ENCODE assay signal across 31 cellular contexts in the genomic region with DNA sequence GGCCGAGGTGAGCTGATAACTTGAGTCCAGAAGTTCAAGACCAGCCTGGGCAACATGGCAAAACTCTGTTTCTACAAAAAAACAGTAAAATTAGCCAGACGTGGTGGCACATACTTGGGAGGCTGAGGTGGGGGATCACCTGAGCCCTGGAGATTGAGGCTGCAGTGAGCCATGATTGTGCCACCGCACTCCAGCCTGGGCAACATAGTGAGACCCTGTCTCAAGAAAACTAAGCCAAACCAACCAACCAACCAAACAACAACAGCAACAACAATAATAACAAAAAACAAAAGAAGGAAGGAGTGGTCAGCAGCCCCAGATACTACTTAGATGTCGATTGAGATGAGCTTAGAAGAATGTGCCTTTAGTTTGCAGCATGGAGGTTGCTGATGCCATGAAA.
"Had no signal": no experiment of that assay in that cellular context is flagged by ENCODE, and none has a peak within 500 bp of the region (broad histone marks: within the 10 kb centered on the region; RNA-seq: fewer than 3 reads in every experiment).

No MANE protein-coding gene starts in this region.

- H3K4me1 ChIP-seq: ascending aorta had no signal

- H3K27me3 ChIP-seq: ascending aorta, cardiac muscle cell had no signal

- H3K36me3 ChIP-seq: ascending aorta had no signal

- DNase-seq: activated CD4-positive, alpha-beta memory T cell treated with anti-CD3 and anti-CD28 coated beads, Interleukin-2, amount 10 ng/mL, durations not matched to agents 7 days and 5 days; activated CD4-positive, alpha-beta T cell treated with anti-CD3 and anti-CD28 coated beads for 1 hour; activated CD4-positive, alpha-beta T cell treated with anti-CD3 and anti-CD28 coated beads for 36 hours; activated CD4-positive, alpha-beta T cell treated with anti-CD3 and anti-CD28 coated beads for 48 hours; activated CD4-positive, alpha-beta T cell treated with anti-CD3 and anti-CD28 coated beads, Interleukin-2, amount 10 ng/mL, durations not matched to agents 7 days and 5 days; activated CD4-positive, alpha-beta T cell treated with anti-CD3 and anti-CD28 coated beads, Interleukin-2, amount 50 U/mL, for 48 hours; activated CD4-positive, CD25-positive, alpha-beta regulatory T cell; activated CD8-positive, alpha-beta memory T cell treated with anti-CD3 and anti-CD28 coated beads for 24 hours; activated CD8-positive, alpha-beta memory T cell treated with anti-CD3 and anti-CD28 coated beads, Interleukin-2, amount 10 ng/mL, durations not matched to agents 7 days and 5 days; activated CD8-positive, alpha-beta memory T cell treated with anti-CD3 and anti-CD28 coated beads, Interleukin-2, amount 50 U/mL, for 48 hours; activated CD8-positive, alpha-beta T cell treated with anti-CD3 and anti-CD28 coated beads, Interleukin-2, amount 10 ng/mL, durations not matched to agents 7 days and 5 days; activated effector memory CD4-positive, alpha-beta T cell treated with Interleukin-2 at 50 U/mL for 16 hours; activated gamma-delta T cell; activated naive CD4-positive, alpha-beta T cell treated with anti-CD3 and anti-CD28 coated beads, Interleukin-2, amount 10 ng/mL, durations not matched to agents 7 days and 5 days; activated naive CD4-positive, alpha-beta T cell treated with Interleukin-2 at 50 U/mL for 16 hours; activated naive CD8-positive, alpha-beta T cell treated with anti-CD3 and anti-CD28 coated beads, Interleukin-2, amount 10 ng/mL, durations not matched to agents 7 days and 5 days; activated naive CD8-positive, alpha-beta T cell treated with anti-CD3 and anti-CD28 coated beads, Interleukin-2, amount 50 U/mL, for 24 hours; activated T-cell treated with anti-CD3 and anti-CD28 coated beads, Interleukin-2, amount 50 U/mL, for 24 hours; activated T-cell treated with anti-CD3 and anti-CD28 coated beads, Interleukin-2, amount 50 U/mL, for 48 hours; amygdala; anterior cingulate cortex; caudate nucleus; cerebellar nuclear complex; T-helper 2 cell; T-helper 9 cell had no signal

- FAIRE-seq: bronchial epithelial cell, TTC549 had no signal

- H3K4me3 ChIP-seq: ascending aorta, cardiac muscle cell had no signal

- H3K27ac ChIP-seq: ascending aorta, cardiac muscle cell, VCaP had no signal

- H3K9me3 ChIP-seq: ascending aorta had no signal

- ATAC-seq: activated CD4-positive, alpha-beta T cell treated with anti-CD3 and anti-CD28 coated beads for 36 hours; activated CD4-positive, CD25-positive, alpha-beta regulatory T cell treated with anti-CD3 and anti-CD28 coated beads, Interleukin-2, amount 50 U/mL, for 24 hours; activated CD8-positive, alpha-beta memory T cell treated with anti-CD3 and anti-CD28 coated beads, Interleukin-2, amount 10 ng/mL, durations not matched to agents 7 days and 5 days; activated CD8-positive, alpha-beta T cell treated with anti-CD3 and anti-CD28 coated beads, Interleukin-2, amount 10 ng/mL, durations not matched to agents 7 days and 5 days; activated naive CD8-positive, alpha-beta T cell treated with anti-CD3 and anti-CD28 coated beads, Interleukin-2, amount 50 U/mL, for 24 hours had no signal
